In the genomic region with DNA sequence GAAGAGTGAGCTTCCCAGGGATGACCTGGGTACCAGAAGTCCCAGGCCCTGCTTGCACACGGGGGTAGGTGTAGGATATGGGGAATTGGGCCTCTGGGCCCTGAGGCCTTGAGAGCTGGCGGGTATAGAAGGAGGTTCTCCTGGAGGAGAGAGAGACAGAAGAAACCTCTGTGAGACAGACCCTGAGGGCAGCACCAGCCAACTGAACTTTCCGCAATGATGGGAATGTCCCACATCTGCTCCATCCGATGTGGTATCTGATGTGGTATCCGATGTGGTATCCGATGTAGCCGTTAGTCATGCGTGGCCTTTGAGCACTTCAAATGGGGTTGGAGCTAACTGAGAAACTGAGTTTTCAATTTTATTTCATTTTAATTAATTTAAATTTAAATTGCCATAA, we compare ENCODE assay signal across 22 cellular contexts.
"Had no signal": no experiment of that assay in that cellular context is flagged by ENCODE, and none has a peak within 500 bp of the region (broad histone marks: within the 10 kb centered on the region; RNA-seq: fewer than 3 reads in every experiment).

No MANE protein-coding gene starts in this region.

- FAIRE-seq: endometrium, keratinocyte, pancreas had no signal

- H3K4me2 ChIP-seq: smooth muscle cell had no signal

- H3K27me3 ChIP-seq: gastrocnemius medialis, heart right ventricle, left lung, pancreas, testis, tibial nerve had no signal

- H3K27ac Mint-ChIP-seq: stimulated activated naive CD8-positive, alpha-beta T cell treated with anti-CD3 and anti-CD28 coated beads, Interleukin-15, Interleukin-2, amounts not matched to agents 100 ng/mL and 50 ng/mL, for 24 hours had no signal

- ATAC-seq: esophagus mucosa, gastrocnemius medialis, left lung, right cardiac atrium had no signal

- H3K36me3 Mint-ChIP-seq: immature natural killer cell, naive B cell had no signal

- H3K27me3 Mint-ChIP-seq: progenitor cell of endocrine pancreas; stimulated activated naive CD8-positive, alpha-beta T cell treated with anti-CD3 and anti-CD28 coated beads, Interleukin-15, Interleukin-2, amounts not matched to agents 100 ng/mL and 50 ng/mL, for 24 hours had no signal

- DNase-seq: effector CD8-positive, alpha-beta T cell; gastrocnemius medialis; immature natural killer cell; left lung; mesendoderm; naive B cell; occipital lobe; pancreas; right cardiac atrium; stimulated activated CD4-positive, alpha-beta T cell treated with anti-CD3 and anti-CD28 coated beads, Interleukin-2, amount 100 ng/mL, for 48 hours; testis had no signal

- H3K27ac ChIP-seq: coronary artery, gastrocnemius medialis, left lung, pancreas, testis had no signal

- H3K36me3 ChIP-seq: gastrocnemius medialis, heart right ventricle, left lung, pancreas, tibial nerve had no signal

- H3K4me3 ChIP-seq: coronary artery, gastrocnemius medialis, heart right ventricle, left lung, lung, pancreas, smooth muscle cell, testis, tibial nerve had no signal

- H3K9me3 Mint-ChIP-seq: immature natural killer cell; naive B cell; stimulated activated naive CD8-positive, alpha-beta T cell treated with anti-CD3 and anti-CD28 coated beads, Interleukin-15, Interleukin-2, amounts not matched to agents 100 ng/mL and 50 ng/mL, for 24 hours had no signal

- H3K4me1 ChIP-seq: left lung, testis had no signal

- H3K4me3 Mint-ChIP-seq: immature natural killer cell; naive B cell; nephron; stimulated activated naive CD8-positive, alpha-beta T cell treated with anti-CD3 and anti-CD28 coated beads, Interleukin-15, Interleukin-2, amounts not matched to agents 100 ng/mL and 50 ng/mL, for 24 hours had no signal

- H3K9me3 ChIP-seq: gastrocnemius medialis, heart right ventricle, left lung, pancreas, testis had no signal
